In genomic region chr11:74948546-74948897, GRCh38 we compare ENCODE assay signal across 8 cellular contexts. TPM values are rescaled to one million over a fixed set of nuclear protein-coding genes. Genes with fewer than 3 reads are reported as not detected.
A peak's percentile ranks its signal among the peaks of the same experiment; 100 is the strongest.
DNase-seq lines count a peak whose midpoint lies in the region; ATAC-seq lines count a peak whose summit lies in the region.

No MANE protein-coding gene starts in this region.

- H3K27me3 Mint-ChIP-seq in activated CD8-positive, alpha-beta T cell treated with anti-CD3 and anti-CD28 coated beads, Interleukin-2, amount 10 ng/mL, durations not matched to agents 7 days and 5 days (ENCODE audit: low read depth): no peaks in the 10 kb centered on the region

- peak overlapping the region; percentile 96 for H3K27ac Mint-ChIP-seq in activated CD8-positive, alpha-beta T cell treated with anti-CD3 and anti-CD28 coated beads, Interleukin-2, amount 10 ng/mL, durations not matched to agents 7 days and 5 days

- DNase-seq in Right ventricle myocardium inferior (ENCODE audit: missing footprints): no peak
- no peak for DNase-seq in cardiac septum (ENCODE audit: low spot score)
- DNase-seq in activated CD8-positive, alpha-beta T cell treated with anti-CD3 and anti-CD28 coated beads, Interleukin-2, amount 10 ng/mL, durations not matched to agents 7 days and 5 days: no peak
- DNase-seq in left ventricle myocardium superior: no peak
- DNase-seq in pons (ENCODE audit: low spot score): no peak

- H3K9me3 Mint-ChIP-seq in activated CD8-positive, alpha-beta T cell treated with anti-CD3 and anti-CD28 coated beads, Interleukin-2, amount 10 ng/mL, durations not matched to agents 7 days and 5 days (ENCODE audit: insufficient read depth): no peaks in the 10 kb centered on the region

- H3K36me3 Mint-ChIP-seq in activated CD8-positive, alpha-beta T cell treated with anti-CD3 and anti-CD28 coated beads, Interleukin-2, amount 10 ng/mL, durations not matched to agents 7 days and 5 days (ENCODE audit: low read depth): peaks cover 49% of the 10 kb centered on the region

- peak overlapping the region; percentile 99 for H3K4me3 Mint-ChIP-seq in activated CD8-positive, alpha-beta T cell treated with anti-CD3 and anti-CD28 coated beads, Interleukin-2, amount 10 ng/mL, durations not matched to agents 7 days and 5 days

- H3K4me3 ChIP-seq in skin epidermis: peak overlapping the region; percentile 64 to 95 (median 81)

- peak overlapping the region in 20 of 21 experiments; percentile 55 to 96 (median 87) for H3K27ac ChIP-seq in skin epidermis

- peaks cover 32% of the 10 kb centered on the region for H3K4me1 Mint-ChIP-seq in activated CD8-positive, alpha-beta T cell treated with anti-CD3 and anti-CD28 coated beads, Interleukin-2, amount 10 ng/mL, durations not matched to agents 7 days and 5 days (ENCODE audit: low read depth)

- peak; percentile 4 for ATAC-seq in Right ventricle myocardium inferior
- peak; percentile 15 for ATAC-seq in HG03196 (IDR thresholded peaks at IDR 0.05; ENCODE audit: unreplicated experiment)
- ATAC-seq in activated CD8-positive, alpha-beta T cell treated with anti-CD3 and anti-CD28 coated beads, Interleukin-2, amount 10 ng/mL, durations not matched to agents 7 days and 5 days: peak; percentile 31
- peak; percentile 21 for ATAC-seq in left ventricle myocardium superior
- no peak for ATAC-seq in GM18519 (IDR thresholded peaks at IDR 0.05; ENCODE audit: low FRiP score, unreplicated experiment)

- CTCF ChIA-PET in activated CD8-positive, alpha-beta T cell treated with anti-CD3 and anti-CD28 coated beads, Interleukin-2, amount 10 ng/mL, durations not matched to agents 7 days and 5 days (lab: Charles Lee): interaction anchor here (1.0 to 2.5 kb wide), 3 partner anchors 9 to 40 kb away, joined by 3 to 14 read pairs (median 3); partner anchors contain the start of gene NEU3

- intact Hi-C loops in Right ventricle myocardium inferior (cut with DNase I) (no loop called here), cardiac septum (cut with DNase I) (no loop called here), left ventricle myocardium superior (cut with micrococcal nuclease) (no loop called here)

- POLR2A ChIA-PET in activated CD8-positive, alpha-beta T cell treated with anti-CD3 and anti-CD28 coated beads, Interleukin-2, amount 10 ng/mL, durations not matched to agents 7 days and 5 days (lab: Charles Lee): interaction anchor here (0.8 to 1.4 kb wide), 8 partner anchors 9 to 327 kb away, joined by 3 to 9 read pairs (median 4); partner anchors contain the start of gene NEU3

RNA-seq across cellular contexts. Expression of gene XRRA1, which starts 0.4 kb away (rescaled TPM):
- total RNA-seq in Right ventricle myocardium inferior (6.6 TPM), cardiac septum (5.2 TPM), left ventricle myocardium superior (7.3 TPM)
- 10 to 100 TPM; 16.6 to 19.0 TPM for total RNA-seq in activated CD8-positive, alpha-beta T cell treated with anti-CD3 and anti-CD28 coated beads, Interleukin-2, amount 10 ng/mL, durations not matched to agents 7 days and 5 days

RNA-seq across cellular contexts. Expression of gene SPCS2, which starts 0.5 kb away (rescaled TPM):
- total RNA-seq in Right ventricle myocardium inferior: 108 TPM
- 86.9 TPM for total RNA-seq in cardiac septum
- total RNA-seq in activated CD8-positive, alpha-beta T cell treated with anti-CD3 and anti-CD28 coated beads, Interleukin-2, amount 10 ng/mL, durations not matched to agents 7 days and 5 days: 100 to 1,000 TPM; 149 to 156 TPM
- 105 TPM for total RNA-seq in left ventricle myocardium superior

RNA-seq across cellular contexts. Expression of gene NEU3, which starts 40.2 kb away (rescaled TPM):
- total RNA-seq in Right ventricle myocardium inferior: 4.5 TPM
- total RNA-seq in cardiac septum: 9.3 TPM
- 10 to 100 TPM; 15.8 to 16.7 TPM for total RNA-seq in activated CD8-positive, alpha-beta T cell treated with anti-CD3 and anti-CD28 coated beads, Interleukin-2, amount 10 ng/mL, durations not matched to agents 7 days and 5 days
- total RNA-seq in left ventricle myocardium superior: 4.9 TPM
